ENCODE assay signal across 1 cellular context in the genomic region with DNA sequence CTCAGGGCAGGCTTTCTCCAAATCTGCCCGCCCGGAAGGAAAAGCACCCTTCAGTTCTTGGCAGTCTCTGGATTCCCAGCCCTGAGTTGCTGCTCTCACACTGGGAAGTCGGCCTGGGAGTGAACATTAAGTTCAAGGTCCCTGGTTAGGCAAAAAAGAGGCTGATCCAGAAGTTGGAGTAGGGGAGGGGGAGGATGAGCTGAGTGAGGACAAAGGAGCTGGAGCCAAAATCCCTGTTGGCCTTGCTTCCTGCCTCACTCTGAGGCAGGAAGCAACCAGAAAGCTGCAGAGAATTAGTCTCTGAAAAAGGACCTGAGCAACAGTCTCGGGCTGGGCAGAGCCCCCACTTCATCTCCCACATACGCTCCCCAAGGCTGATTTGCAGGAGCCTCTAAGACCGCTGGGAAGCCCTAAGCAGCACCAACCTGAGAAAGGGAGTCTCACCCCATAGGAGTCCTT.
TF ChIP-seq lines count a peak whose summit lies in the region.

No MANE protein-coding gene starts in this region.

TF ChIP-seq in K562, 482 proteins besides CTCF, POLR2A, EP300 and RAD21:
- TF ChIP-seq CBFA2T2 (conservative IDR thresholded peaks at IDR 0.05) (no peak), NCOA6 (IDR thresholded peaks at IDR 0.05) (no peak), TSC22D4 (tag; IDR thresholded peaks at IDR 0.05) (no peak), GTF2E2 (tag; IDR thresholded peaks at IDR 0.05) (no peak), NRF1 (conservative IDR thresholded peaks at IDR 0.05 in 1 of 2, IDR thresholded peaks at IDR 0.05 in 1 of 2) (no peak), CC2D1A (IDR thresholded peaks at IDR 0.05) (no peak), MAFF (IDR thresholded peaks at IDR 0.05; ENCODE audit: low read length) (no peak), ETS2 (tag; IDR thresholded peaks at IDR 0.05; ENCODE audit: borderline replicate concordance, poor library complexity, severe bottlenecking) (no peak), CBX1 (IDR thresholded peaks at IDR 0.05; ENCODE audit: low read depth) (no peak), ZNF212 (CRISPR knock-in tag; IDR thresholded peaks at IDR 0.05) (no peak), COPS2 (conservative IDR thresholded peaks at IDR 0.05) (no peak), NR2C2 (CRISPR knock-in tag; IDR thresholded peaks at IDR 0.05) (no peak), NR2C2 (tag; IDR thresholded peaks at IDR 0.05) (no peak), PHB2 (IDR thresholded peaks at IDR 0.05; ENCODE audit: low read depth) (no peak), FIP1L1 (IDR thresholded peaks at IDR 0.05; ENCODE audit: low read depth, low read length, poor library complexity, severe bottlenecking) (no peak)
- TF ChIP-seq, protein P1, sequence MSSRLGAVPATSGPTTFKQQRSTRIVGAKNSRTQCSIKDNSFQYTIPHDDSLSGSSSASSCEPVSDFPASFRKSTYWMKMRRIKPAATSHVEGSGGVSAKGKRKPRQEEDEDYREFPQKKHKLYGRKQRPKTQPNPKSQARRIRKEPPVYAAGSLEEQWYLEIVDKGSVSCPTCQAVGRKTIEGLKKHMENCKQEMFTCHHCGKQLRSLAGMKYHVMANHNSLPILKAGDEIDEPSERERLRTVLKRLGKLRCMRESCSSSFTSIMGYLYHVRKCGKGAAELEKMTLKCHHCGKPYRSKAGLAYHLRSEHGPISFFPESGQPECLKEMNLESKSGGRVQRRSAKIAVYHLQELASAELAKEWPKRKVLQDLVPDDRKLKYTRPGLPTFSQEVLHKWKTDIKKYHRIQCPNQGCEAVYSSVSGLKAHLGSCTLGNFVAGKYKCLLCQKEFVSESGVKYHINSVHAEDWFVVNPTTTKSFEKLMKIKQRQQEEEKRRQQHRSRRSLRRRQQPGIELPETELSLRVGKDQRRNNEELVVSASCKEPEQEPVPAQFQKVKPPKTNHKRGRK (tag; IDR thresholded peaks at IDR 0.05) = no peak
- TF ChIP-seq, protein P2, sequence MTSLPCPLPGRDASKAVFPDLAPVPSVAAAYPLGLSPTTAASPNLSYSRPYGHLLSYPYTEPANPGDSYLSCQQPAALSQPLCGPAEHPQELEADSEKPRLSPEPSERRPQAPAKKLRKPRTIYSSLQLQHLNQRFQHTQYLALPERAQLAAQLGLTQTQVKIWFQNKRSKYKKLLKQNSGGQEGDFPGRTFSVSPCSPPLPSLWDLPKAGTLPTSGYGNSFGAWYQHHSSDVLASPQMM (CRISPR knock-in tag; IDR thresholded peaks at IDR 0.05) = no peak
- TF ChIP-seq, protein P3, sequence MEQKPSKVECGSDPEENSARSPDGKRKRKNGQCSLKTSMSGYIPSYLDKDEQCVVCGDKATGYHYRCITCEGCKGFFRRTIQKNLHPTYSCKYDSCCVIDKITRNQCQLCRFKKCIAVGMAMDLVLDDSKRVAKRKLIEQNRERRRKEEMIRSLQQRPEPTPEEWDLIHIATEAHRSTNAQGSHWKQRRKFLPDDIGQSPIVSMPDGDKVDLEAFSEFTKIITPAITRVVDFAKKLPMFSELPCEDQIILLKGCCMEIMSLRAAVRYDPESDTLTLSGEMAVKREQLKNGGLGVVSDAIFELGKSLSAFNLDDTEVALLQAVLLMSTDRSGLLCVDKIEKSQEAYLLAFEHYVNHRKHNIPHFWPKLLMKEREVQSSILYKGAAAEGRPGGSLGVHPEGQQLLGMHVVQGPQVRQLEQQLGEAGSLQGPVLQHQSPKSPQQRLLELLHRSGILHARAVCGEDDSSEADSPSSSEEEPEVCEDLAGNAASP (IDR thresholded peaks at IDR 0.05) = no peak
